ENCODE assay signal across 34 cellular contexts in genomic region chr3:24323272-24323671, GRCh38.
"Had no signal": no experiment of that assay in that cellular context is flagged by ENCODE, and none has a peak within 500 bp of the region (broad histone marks: within the 10 kb centered on the region; RNA-seq: fewer than 3 reads in every experiment).

No MANE protein-coding gene starts in this region.

- H3K27ac Mint-ChIP-seq: activated B cell treated with CpG ODN at 0.5 μM for 24 hours; activated CD8-positive, alpha-beta memory T cell treated with anti-CD3 and anti-CD28 coated beads, Interleukin-2, amount 10 ng/mL, durations not matched to agents 7 days and 5 days; activated CD8-positive, alpha-beta T cell treated with anti-CD3 and anti-CD28 coated beads for 36 hours; activated naive CD4-positive, alpha-beta T cell treated with anti-CD3 and anti-CD28 coated beads, Interleukin-2, amount 10 ng/mL, durations not matched to agents 7 days and 5 days; activated naive CD4-positive, alpha-beta T cell treated with anti-CD3 and anti-CD28 coated beads, Interleukin-2, amount 50 U/mL, for 72 hours; activated naive CD8-positive, alpha-beta T cell treated with anti-CD3 and anti-CD28 coated beads, Interleukin-2, amount 10 ng/mL, durations not matched to agents 7 days and 5 days; activated T-helper 1 cell treated with anti-CD3 and anti-CD28 coated beads, Interleukin-12 subunit alpha, Interleukin-12 subunit beta, Interleukin-2, Interleukin-4 antibody, amounts not matched to agents 30 ng/mL and 10 ng/mL and 1 ng/mL, durations not matched to agents 14 hours and 24 hours and 36 hours; activated T-helper 2 cell treated with anti-CD3 and anti-CD28 coated beads, Interferon-gamma antibody, Interleukin-2, Interleukin-4, amounts not matched to agents 10 μg/mL and 5 μg/mL and 100 μg/mL, durations not matched to agents 14 hours and 24 hours and 36 hours; brain; dendritic cell treated with granulocyte-macrophage colony-stimulating factor and Interleukin-4, amounts not matched to agents 40 ng/mL and 50 ng/mL, for 4 days; endodermal cell; T-helper 17 cell; T-helper 2 cell treated with Interferon-gamma antibody and Interleukin-4, amounts not matched to agents 5 μg/mL and 100 μg/mL, for 36 hours had no signal

- H3K9me3 ChIP-seq: ascending aorta, breast epithelium, esophagus squamous epithelium, gastroesophageal sphincter had no signal

- H3K27me3 ChIP-seq: ascending aorta, breast epithelium, dorsolateral prefrontal cortex, esophagus squamous epithelium, gastroesophageal sphincter, heart left ventricle had no signal

- DNase-seq: activated B cell treated with CpG ODN at 0.5 μM for 24 hours; activated CD4-positive, alpha-beta T cell treated with anti-CD3 and anti-CD28 coated beads for 48 hours; activated CD4-positive, alpha-beta T cell treated with anti-CD3 and anti-CD28 coated beads, Interleukin-2, amount 50 U/mL, for 1 hour; activated CD4-positive, alpha-beta T cell treated with anti-CD3 and anti-CD28 coated beads, Interleukin-2, amount 50 U/mL, for 48 hours; activated CD8-positive, alpha-beta memory T cell treated with anti-CD3 and anti-CD28 coated beads, Interleukin-2, amount 10 ng/mL, durations not matched to agents 7 days and 5 days; activated CD8-positive, alpha-beta memory T cell treated with anti-CD3 and anti-CD28 coated beads, Interleukin-2, amount 50 U/mL, for 4 hours; activated CD8-positive, alpha-beta T cell treated with anti-CD3 and anti-CD28 coated beads for 36 hours; activated effector memory CD4-positive, alpha-beta T cell treated with anti-CD3 and anti-CD28 coated beads, Interleukin-2, amount 50 U/mL, for 16 hours; activated naive CD4-positive, alpha-beta T cell treated with anti-CD3 and anti-CD28 coated beads, Interleukin-2, amount 10 ng/mL, durations not matched to agents 7 days and 5 days; activated naive CD8-positive, alpha-beta T cell treated with anti-CD3 and anti-CD28 coated beads, Interleukin-2, amount 10 ng/mL, durations not matched to agents 7 days and 5 days; activated T-cell treated with anti-CD3 and anti-CD28 coated beads, Interleukin-2, amount 50 U/mL, for 1 hour; activated T-cell treated with anti-CD3 and anti-CD28 coated beads, Interleukin-2, amount 50 U/mL, for 48 hours; dorsolateral prefrontal cortex; effector memory CD4-positive, alpha-beta T cell; endodermal cell; esophagus squamous epithelium; foreskin melanocyte; heart left ventricle; T-helper 1 cell; T-helper 17 cell; T1000; WERI-Rb-1 had no signal

- H3K4me1 Mint-ChIP-seq: activated B cell treated with CpG ODN at 0.5 μM for 24 hours; activated CD8-positive, alpha-beta memory T cell treated with anti-CD3 and anti-CD28 coated beads, Interleukin-2, amount 10 ng/mL, durations not matched to agents 7 days and 5 days; activated naive CD4-positive, alpha-beta T cell treated with anti-CD3 and anti-CD28 coated beads, Interleukin-2, amount 10 ng/mL, durations not matched to agents 7 days and 5 days; activated naive CD8-positive, alpha-beta T cell treated with anti-CD3 and anti-CD28 coated beads, Interleukin-2, amount 10 ng/mL, durations not matched to agents 7 days and 5 days; brain; central memory CD8-positive, alpha-beta T cell; endodermal cell; T-helper 17 cell had no signal

- H3K27me3 Mint-ChIP-seq: activated B cell treated with CpG ODN at 0.5 μM for 24 hours; activated CD8-positive, alpha-beta memory T cell treated with anti-CD3 and anti-CD28 coated beads, Interleukin-2, amount 10 ng/mL, durations not matched to agents 7 days and 5 days; activated naive CD4-positive, alpha-beta T cell treated with anti-CD3 and anti-CD28 coated beads, Interleukin-2, amount 10 ng/mL, durations not matched to agents 7 days and 5 days; activated naive CD8-positive, alpha-beta T cell treated with anti-CD3 and anti-CD28 coated beads, Interleukin-2, amount 10 ng/mL, durations not matched to agents 7 days and 5 days; central memory CD8-positive, alpha-beta T cell; dendritic cell treated with granulocyte-macrophage colony-stimulating factor and Interleukin-4, amounts not matched to agents 40 ng/mL and 50 ng/mL, for 4 days; T-helper 17 cell had no signal

- H3K4me3 ChIP-seq: ascending aorta, breast epithelium, coronary artery, dorsolateral prefrontal cortex, esophagus squamous epithelium, gastroesophageal sphincter, heart left ventricle had no signal

- H3K4me1 ChIP-seq: breast epithelium, esophagus squamous epithelium, gastroesophageal sphincter, heart left ventricle had no signal

- ATAC-seq: activated CD4-positive, CD25-positive, alpha-beta regulatory T cell treated with anti-CD3 and anti-CD28 coated beads, Interleukin-2, amount 50 U/mL, for 24 hours; activated CD8-positive, alpha-beta memory T cell treated with anti-CD3 and anti-CD28 coated beads, Interleukin-2, amount 10 ng/mL, durations not matched to agents 7 days and 5 days; activated CD8-positive, alpha-beta T cell treated with anti-CD3 and anti-CD28 coated beads for 36 hours; activated naive CD4-positive, alpha-beta T cell treated with anti-CD3 and anti-CD28 coated beads, Interleukin-2, amount 50 U/mL, for 72 hours; gastroesophageal sphincter; heart left ventricle; T-helper 17 cell had no signal

- H3K36me3 Mint-ChIP-seq: activated CD8-positive, alpha-beta memory T cell treated with anti-CD3 and anti-CD28 coated beads, Interleukin-2, amount 10 ng/mL, durations not matched to agents 7 days and 5 days; activated naive CD4-positive, alpha-beta T cell treated with anti-CD3 and anti-CD28 coated beads, Interleukin-2, amount 10 ng/mL, durations not matched to agents 7 days and 5 days; activated naive CD4-positive, alpha-beta T cell treated with anti-CD3 and anti-CD28 coated beads, Interleukin-2, amount 50 U/mL, for 72 hours; activated naive CD8-positive, alpha-beta T cell treated with anti-CD3 and anti-CD28 coated beads, Interleukin-2, amount 10 ng/mL, durations not matched to agents 7 days and 5 days; brain had no signal

- H3K36me3 ChIP-seq: ascending aorta, breast epithelium, esophagus squamous epithelium, heart left ventricle, WERI-Rb-1 had no signal

- H3K4me3 Mint-ChIP-seq: activated B cell treated with CpG ODN at 0.5 μM for 24 hours; activated CD8-positive, alpha-beta memory T cell treated with anti-CD3 and anti-CD28 coated beads, Interleukin-2, amount 10 ng/mL, durations not matched to agents 7 days and 5 days; activated CD8-positive, alpha-beta T cell treated with anti-CD3 and anti-CD28 coated beads for 36 hours; activated naive CD4-positive, alpha-beta T cell treated with anti-CD3 and anti-CD28 coated beads, Interleukin-2, amount 10 ng/mL, durations not matched to agents 7 days and 5 days; activated naive CD8-positive, alpha-beta T cell treated with anti-CD3 and anti-CD28 coated beads, Interleukin-2, amount 10 ng/mL, durations not matched to agents 7 days and 5 days; activated T-helper 1 cell treated with anti-CD3 and anti-CD28 coated beads, Interleukin-12 subunit alpha, Interleukin-12 subunit beta, Interleukin-2, Interleukin-4 antibody, amounts not matched to agents 30 ng/mL and 10 ng/mL and 1 ng/mL, durations not matched to agents 14 hours and 24 hours and 36 hours; brain; central memory CD8-positive, alpha-beta T cell; dendritic cell treated with granulocyte-macrophage colony-stimulating factor and Interleukin-4, amounts not matched to agents 40 ng/mL and 50 ng/mL, for 4 days; endodermal cell; T-helper 17 cell; T-helper 2 cell treated with Interferon-gamma antibody and Interleukin-4, amounts not matched to agents 5 μg/mL and 100 μg/mL, for 36 hours had no signal

- H3K27ac ChIP-seq: ascending aorta, breast epithelium, coronary artery, dorsolateral prefrontal cortex, esophagus squamous epithelium, gastroesophageal sphincter, heart left ventricle, WERI-Rb-1 had no signal

- H3K9me3 Mint-ChIP-seq: activated naive CD4-positive, alpha-beta T cell treated with anti-CD3 and anti-CD28 coated beads, Interleukin-2, amount 10 ng/mL, durations not matched to agents 7 days and 5 days; activated naive CD4-positive, alpha-beta T cell treated with anti-CD3 and anti-CD28 coated beads, Interleukin-2, amount 50 U/mL, for 72 hours; activated naive CD8-positive, alpha-beta T cell treated with anti-CD3 and anti-CD28 coated beads, Interleukin-2, amount 10 ng/mL, durations not matched to agents 7 days and 5 days; activated T-helper 1 cell treated with anti-CD3 and anti-CD28 coated beads, Interleukin-12 subunit alpha, Interleukin-12 subunit beta, Interleukin-2, Interleukin-4 antibody, amounts not matched to agents 30 ng/mL and 10 ng/mL and 1 ng/mL, durations not matched to agents 14 hours and 24 hours and 36 hours; activated T-helper 2 cell treated with anti-CD3 and anti-CD28 coated beads, Interferon-gamma antibody, Interleukin-2, Interleukin-4, amounts not matched to agents 10 μg/mL and 5 μg/mL and 100 μg/mL, durations not matched to agents 14 hours and 24 hours and 36 hours; dendritic cell treated with granulocyte-macrophage colony-stimulating factor and Interleukin-4, amounts not matched to agents 40 ng/mL and 50 ng/mL, for 4 days; endodermal cell; T-helper 2 cell treated with Interferon-gamma antibody and Interleukin-4, amounts not matched to agents 5 μg/mL and 100 μg/mL, for 36 hours had no signal
